ENCODE assay signal across 8 cellular contexts in the genomic region with DNA sequence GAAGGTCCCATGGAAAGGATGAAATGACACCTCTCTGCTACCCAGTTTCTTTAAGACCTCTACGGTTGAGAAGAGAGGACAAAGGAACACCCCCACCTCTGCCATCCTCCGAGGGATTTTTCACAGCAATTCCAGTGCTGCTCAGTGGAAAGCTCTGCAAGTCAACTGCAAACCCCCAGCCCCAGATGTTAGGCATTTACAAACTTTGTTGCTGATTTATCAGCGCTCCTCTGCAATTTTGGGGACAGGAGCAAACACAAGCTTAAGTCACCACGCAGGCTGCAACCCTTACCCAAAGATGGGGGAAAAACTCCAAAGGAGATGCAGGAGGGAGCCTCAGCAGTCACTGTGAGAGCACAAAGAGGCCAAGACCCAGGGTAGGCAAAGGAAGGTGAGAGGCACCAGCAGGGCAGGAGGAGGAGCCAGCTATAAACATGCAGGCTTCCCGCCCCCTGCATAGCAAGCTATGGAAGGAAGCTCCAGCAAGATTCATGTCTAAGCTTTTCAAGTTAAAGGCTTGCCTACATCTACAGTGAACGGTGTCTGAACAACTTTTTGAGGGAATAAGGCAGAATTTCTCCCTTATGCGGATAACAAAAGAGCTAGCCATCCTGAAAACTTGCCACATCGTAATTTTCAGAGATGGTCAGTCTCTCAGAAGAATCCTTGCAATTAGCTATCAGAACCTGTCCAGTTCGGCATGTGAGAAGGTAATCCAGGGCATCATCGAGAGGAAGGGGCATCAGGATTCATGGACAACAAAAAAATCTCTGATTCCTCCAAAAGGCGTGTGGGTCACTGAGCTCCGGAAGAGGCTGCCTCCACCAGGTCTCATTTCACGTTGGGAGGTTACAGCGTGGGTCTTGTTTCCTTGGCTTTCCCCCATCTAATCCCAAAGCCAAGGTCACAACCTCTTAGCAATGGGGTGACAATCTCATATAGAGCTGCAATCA. TPM values are rescaled to one million over a fixed set of nuclear protein-coding genes. Genes with fewer than 3 reads are reported as not detected.
A peak's percentile ranks its signal among the peaks of the same experiment; 100 is the strongest.
DNase-seq lines count a peak whose midpoint lies in the region; ATAC-seq and TF ChIP-seq lines count a peak whose summit lies in the region.

No MANE protein-coding gene starts in this region.

- H3K4me3 Mint-ChIP-seq in CD4-positive, alpha-beta memory T cell: peak overlapping the region; percentile 89 to 97 (median 94)
- H3K4me3 Mint-ChIP-seq in dendritic cell treated with granulocyte-macrophage colony-stimulating factor and Interleukin-4, amounts not matched to agents 40 ng/mL and 50 ng/mL, for 4 days: peak overlapping the region; percentile 27

- POLR2A ChIA-PET in CD4-positive, alpha-beta memory T cell (lab: Charles Lee; ENCODE audit: partially characterized antibody): interaction anchor here (0.8 to 3.2 kb wide), 11 partner anchors 9 to 86 kb away, joined by 3 to 32 read pairs (median 4); no protein-coding TSS in a partner anchor

- no peak for ATAC-seq in left lobe of liver

- intact Hi-C loops in CD4-positive, alpha-beta memory T cell (cut with micrococcal nuclease): loop anchor here (1.0 kb wide), 1 partner anchor 11 kb away; no protein-coding TSS in a partner anchor
- intact Hi-C loops in dendritic cell treated with granulocyte-macrophage colony-stimulating factor and Interleukin-4, amounts not matched to agents 40 ng/mL and 50 ng/mL, for 4 days (cut with micrococcal nuclease): loop anchor here (1.0 kb wide), 1 partner anchor 7 kb away; no protein-coding TSS in a partner anchor

- peak overlapping the region; percentile 83 to 97 (median 90) for H3K27ac Mint-ChIP-seq in CD4-positive, alpha-beta memory T cell
- no peak overlapping the region for H3K27ac Mint-ChIP-seq in dendritic cell treated with granulocyte-macrophage colony-stimulating factor and Interleukin-4, amounts not matched to agents 40 ng/mL and 50 ng/mL, for 4 days

- no peaks in the 10 kb centered on the region for H3K27me3 Mint-ChIP-seq in CD4-positive, alpha-beta memory T cell
- H3K27me3 Mint-ChIP-seq in dendritic cell treated with granulocyte-macrophage colony-stimulating factor and Interleukin-4, amounts not matched to agents 40 ng/mL and 50 ng/mL, for 4 days: no peaks in the 10 kb centered on the region

- H3K9me3 Mint-ChIP-seq in CD4-positive, alpha-beta memory T cell: no peaks in the 10 kb centered on the region
- no peaks in the 10 kb centered on the region for H3K9me3 Mint-ChIP-seq in dendritic cell treated with granulocyte-macrophage colony-stimulating factor and Interleukin-4, amounts not matched to agents 40 ng/mL and 50 ng/mL, for 4 days

- H3K4me1 ChIP-seq in CD4-positive, alpha-beta memory T cell (ENCODE audit: insufficient read depth, low read length): peaks cover 79% of the 10 kb centered on the region
- peaks cover 74 to 77% of the 10 kb centered on the region in 2 experiments for H3K4me1 ChIP-seq in neutrophil (ENCODE audit: control insufficient read depth in 1 of 2, insufficient read depth in 1 of 2, low read depth in 1 of 2, low read length in 1 of 2)

- peak overlapping the region in 1 of 2 donors; percentile 36 for H3K4me3 ChIP-seq in CD4-positive, alpha-beta memory T cell (ENCODE audit: low read length in 2 of 2)
- H3K4me3 ChIP-seq in neutrophil (ENCODE audit: low read depth in 1 of 2, low read length in 1 of 2): peak overlapping the region; percentile 4 to 94

- no peak for TF ChIP-seq CTCF in neutrophil (IDR thresholded peaks at IDR 0.05)

- peaks cover 5 to 15% of the 10 kb centered on the region in 2 donors for H3K36me3 Mint-ChIP-seq in CD4-positive, alpha-beta memory T cell
- H3K36me3 Mint-ChIP-seq in dendritic cell treated with granulocyte-macrophage colony-stimulating factor and Interleukin-4, amounts not matched to agents 40 ng/mL and 50 ng/mL, for 4 days (ENCODE audit: low read depth): peaks cover 45% of the 10 kb centered on the region

- no peaks in the 10 kb centered on the region for H3K36me3 ChIP-seq in CD4-positive, alpha-beta memory T cell (ENCODE audit: insufficient read depth, low read length)
- peaks cover 13% of the 10 kb centered on the region for H3K36me3 ChIP-seq in neutrophil

- CTCF ChIA-PET in CD4-positive, alpha-beta memory T cell (lab: Charles Lee; ENCODE audit: partially characterized antibody): interaction anchor here (0.8 to 3.7 kb wide), 13 partner anchors 10 to 86 kb away, joined by 3 to 37 read pairs (median 4); no protein-coding TSS in a partner anchor

- no peaks in the 10 kb centered on the region for H3K9me3 ChIP-seq in CD4-positive, alpha-beta memory T cell (ENCODE audit: control insufficient read depth in 1 of 2, low read length in 2 of 2)
- H3K9me3 ChIP-seq in neutrophil: no peaks in the 10 kb centered on the region

- peaks cover 64 to 77% (median 70%) of the 10 kb centered on the region in 4 donors for H3K4me1 Mint-ChIP-seq in CD4-positive, alpha-beta memory T cell
- peaks cover 78% of the 10 kb centered on the region for H3K4me1 Mint-ChIP-seq in dendritic cell treated with granulocyte-macrophage colony-stimulating factor and Interleukin-4, amounts not matched to agents 40 ng/mL and 50 ng/mL, for 4 days (ENCODE audit: low read depth)

- H3K27ac ChIP-seq in CD4-positive, alpha-beta memory T cell (ENCODE audit: low read depth, low read length): peak overlapping the region; percentile 74
- peak overlapping the region; percentile 94 for H3K27ac ChIP-seq in neutrophil

- peak in 3 of 5 donors; percentile 34 to 59 (median 44) for DNase-seq in CD4-positive, alpha-beta memory T cell
- DNase-seq in NCI-H82 (lab: John Stamatoyannopoulos, UW) (peak; percentile 82), left lobe of liver (ENCODE audit: low spot score) (no peak), OCI-M1 (lab: John Stamatoyannopoulos, UW) (no peak), dedifferentiated amniotic fluid mesenchymal stem cell (ENCODE audit: extremely low spot score) (no peak)
- DNase-seq in activated CD8-positive, alpha-beta memory T cell treated with anti-CD3 and anti-CD28 coated beads, Interleukin-2, amount 50 U/mL, for 4 hours: no peak

- no peaks in the 10 kb centered on the region for H3K27me3 ChIP-seq in CD4-positive, alpha-beta memory T cell (ENCODE audit: insufficient read depth, low read length)
- no peaks in the 10 kb centered on the region for H3K27me3 ChIP-seq in neutrophil

RNA-seq across cellular contexts. Expression of gene CTDSP2, which starts 3.9 kb away (rescaled TPM):
- 100 to 1,000 TPM; 274 to 285 TPM for total RNA-seq in CD4-positive, alpha-beta memory T cell
- 10 to 100 TPM; 57.7 to 74.8 TPM for polyA plus RNA-seq in CD4-positive, alpha-beta memory T cell
- 86.3 TPM for total RNA-seq in left lobe of liver

RNA-seq across cellular contexts. Expression of gene AVIL, which starts 24.1 kb away (rescaled TPM):
- 10 to 100 TPM; 14.6 to 15.9 TPM for total RNA-seq in CD4-positive, alpha-beta memory T cell
- under 1 TPM in 1 of 2 donors, not detected in 1; 0.68 TPM for polyA plus RNA-seq in CD4-positive, alpha-beta memory T cell
- 5.1 TPM for total RNA-seq in left lobe of liver

Comparison
In these comparisons a context has a peak if more than half of its experiments do, and no peak if none do; other contexts are left out.
1. DNase-seq: peak in CD4-positive, alpha-beta memory T cell (3 of 5) and NCI-H82 (single experiment); none in left lobe of liver (single experiment), OCI-M1 (single experiment), activated CD8-positive, alpha-beta memory T cell treated with anti-CD3 and anti-CD28 coated beads, Interleukin-2, amount 50 U/mL, for 4 hours (single experiment) and dedifferentiated amniotic fluid mesenchymal stem cell (single experiment).